23 cellular contexts compared by ENCODE assay signal in genomic region chr22:44838316-44839016, GRCh38.
"Had no signal": no experiment of that assay in that cellular context is flagged by ENCODE, and none has a peak within 500 bp of the region (broad histone marks: within the 10 kb centered on the region; RNA-seq: fewer than 3 reads in every experiment).

No MANE protein-coding gene starts in this region.

- H3K4me1 Mint-ChIP-seq: immature natural killer cell; naive B cell; stimulated activated effector memory CD8-positive, alpha-beta T cell treated with anti-CD3 and anti-CD28 coated beads, Interleukin-12 subunit alpha, Interleukin-12 subunit beta, amount 100 ng/mL, for 72 hours had no signal

- H3K4me3 Mint-ChIP-seq: endodermal cell; immature natural killer cell; naive B cell; stimulated activated effector memory CD8-positive, alpha-beta T cell treated with anti-CD3 and anti-CD28 coated beads, Interleukin-12 subunit alpha, Interleukin-12 subunit beta, amount 100 ng/mL, for 72 hours had no signal

- H3K27me3 ChIP-seq: foreskin keratinocyte, neutrophil, right lobe of liver, suprapubic skin, tibial artery, upper lobe of left lung, uterus had no signal

- H3K36me3 ChIP-seq: left ventricle myocardium inferior, neutrophil, right lobe of liver, suprapubic skin, upper lobe of left lung, uterus had no signal

- ATAC-seq: foreskin keratinocyte; right lobe of liver; stimulated activated effector memory CD8-positive, alpha-beta T cell treated with anti-CD3 and anti-CD28 coated beads, Interleukin-12 subunit alpha, Interleukin-12 subunit beta, amount 100 ng/mL, for 72 hours; stimulated activated naive CD8-positive, alpha-beta T cell treated with anti-CD3 and anti-CD28 coated beads, Interleukin-15, Interleukin-2, amounts not matched to agents 100 U/mL and 50 U/mL, for 24 hours had no signal

- H3K4me1 ChIP-seq: foreskin keratinocyte, left ventricle myocardium inferior, right lobe of liver, suprapubic skin, tibial artery, upper lobe of left lung, uterus had no signal

- H3K27me3 Mint-ChIP-seq: progenitor cell of endocrine pancreas had no signal

- H3K27ac Mint-ChIP-seq: endodermal cell; immature natural killer cell; naive B cell; progenitor cell of endocrine pancreas; stimulated activated effector memory CD8-positive, alpha-beta T cell treated with anti-CD3 and anti-CD28 coated beads, Interleukin-12 subunit alpha, Interleukin-12 subunit beta, amount 100 ng/mL, for 72 hours had no signal

- DNase-seq: effector CD4-positive, alpha-beta T cell; endodermal cell; erythroblast; foreskin keratinocyte; immature natural killer cell; left cardiac atrium; left ventricle myocardium inferior; mesenchymal stem cell; midbrain; naive B cell; stimulated activated CD4-positive, alpha-beta T cell treated with anti-CD3 and anti-CD28 coated beads, Interleukin-4, amount 100 ng/mL, for 1 hour; stimulated activated CD8-positive, alpha-beta memory T cell treated with anti-CD3 and anti-CD28 coated beads, Interleukin-4, amount 100 ng/mL, for 48 hours; stimulated activated naive CD8-positive, alpha-beta T cell treated with anti-CD3 and anti-CD28 coated beads, Interleukin-15, Interleukin-2, amounts not matched to agents 100 U/mL and 50 U/mL, for 24 hours; tibial artery; upper lobe of left lung; uterus had no signal

- H3K9me3 ChIP-seq: neutrophil, right lobe of liver had no signal

- H3K36me3 Mint-ChIP-seq: naive B cell; stimulated activated effector memory CD8-positive, alpha-beta T cell treated with anti-CD3 and anti-CD28 coated beads, Interleukin-12 subunit alpha, Interleukin-12 subunit beta, amount 100 ng/mL, for 72 hours had no signal

- H3K4me3 ChIP-seq: coronary artery, left ventricle myocardium inferior, lung, right lobe of liver, suprapubic skin, tibial artery, upper lobe of left lung, uterus had no signal

- H3K27ac ChIP-seq: coronary artery, foreskin keratinocyte, left ventricle myocardium inferior, neutrophil, right lobe of liver, suprapubic skin, tibial artery, upper lobe of left lung, uterus had no signal
